Comparison of ENCODE assay signal across 28 cellular contexts in genomic region chr2:180720861-180721260, GRCh38.
"Had no signal": no experiment of that assay in that cellular context is flagged by ENCODE, and none has a peak within 500 bp of the region (broad histone marks: within the 10 kb centered on the region; RNA-seq: fewer than 3 reads in every experiment).

No MANE protein-coding gene starts in this region.

- H3K4me1 ChIP-seq: ascending aorta, breast epithelium, colonic mucosa, esophagus squamous epithelium, gastroesophageal sphincter, heart right ventricle had no signal

- H3K27ac ChIP-seq: ascending aorta, breast epithelium, cardiac muscle cell, colonic mucosa, epithelial cell of prostate, esophagus squamous epithelium, gastroesophageal sphincter, heart right ventricle, hepatocyte had no signal

- H3K4me3 ChIP-seq: ascending aorta, breast epithelium, cardiac muscle cell, colonic mucosa, esophagus squamous epithelium, gastroesophageal sphincter, heart right ventricle, hepatocyte had no signal

- H3K9me3 ChIP-seq: ascending aorta, breast epithelium, colonic mucosa, esophagus squamous epithelium, gastroesophageal sphincter, heart right ventricle had no signal

- DNase-seq: activated CD4-positive, alpha-beta memory T cell treated with anti-CD3 and anti-CD28 coated beads for 36 hours; activated CD4-positive, alpha-beta T cell treated with anti-CD3 and anti-CD28 coated beads for 36 hours; activated CD4-positive, alpha-beta T cell treated with anti-CD3 and anti-CD28 coated beads, Interleukin-2, amount 10 ng/mL, durations not matched to agents 24 days and 14 days; activated CD4-positive, CD25-positive, alpha-beta regulatory T cell; activated CD4-positive, CD25-positive, alpha-beta regulatory T cell treated with anti-CD3 and anti-CD28 coated beads, Interleukin-2, amount 50 U/mL, for 72 hours; activated CD8-positive, alpha-beta memory T cell treated with anti-CD3 and anti-CD28 coated beads, Interleukin-2, amount 10 ng/mL, durations not matched to agents 7 days and 5 days; activated CD8-positive, alpha-beta memory T cell treated with anti-CD3 and anti-CD28 coated beads, Interleukin-2, amount 50 U/mL, for 4 hours; activated CD8-positive, alpha-beta T cell treated with anti-CD3 and anti-CD28 coated beads, Interleukin-2, amount 10 ng/mL, durations not matched to agents 7 days and 5 days; activated gamma-delta T cell; activated naive CD4-positive, alpha-beta T cell; activated naive CD4-positive, alpha-beta T cell treated with anti-CD3 and anti-CD28 coated beads, Interleukin-2, amount 10 ng/mL, durations not matched to agents 7 days and 5 days; activated naive CD8-positive, alpha-beta T cell treated with anti-CD3 and anti-CD28 coated beads, Interleukin-2, amount 10 ng/mL, durations not matched to agents 7 days and 5 days; activated T-cell treated with anti-CD3 and anti-CD28 coated beads, Interleukin-2, amount 50 U/mL, for 1 hour; activated T-cell treated with anti-CD3 and anti-CD28 coated beads, Interleukin-2, amount 50 U/mL, for 72 hours; central memory CD4-positive, alpha-beta T cell; cerebellar nuclear complex; colonic mucosa; effector CD8-positive, alpha-beta T cell; esophagus squamous epithelium; foreskin melanocyte; heart right ventricle had no signal

- H3K36me3 ChIP-seq: ascending aorta, breast epithelium, cardiac muscle cell, colonic mucosa, esophagus squamous epithelium, gastroesophageal sphincter, heart right ventricle had no signal

- ATAC-seq: activated CD4-positive, alpha-beta T cell treated with anti-CD3 and anti-CD28 coated beads for 36 hours; activated CD8-positive, alpha-beta memory T cell treated with anti-CD3 and anti-CD28 coated beads, Interleukin-2, amount 10 ng/mL, durations not matched to agents 7 days and 5 days; activated CD8-positive, alpha-beta T cell treated with anti-CD3 and anti-CD28 coated beads, Interleukin-2, amount 10 ng/mL, durations not matched to agents 7 days and 5 days; activated naive CD4-positive, alpha-beta T cell treated with anti-CD3 and anti-CD28 coated beads, Interleukin-2, amount 50 U/mL, for 72 hours; activated T-cell treated with anti-CD3 and anti-CD28 coated beads, Interleukin-2, amount 50 U/mL, for 72 hours; gastroesophageal sphincter; heart right ventricle had no signal
